1 cellular context compared by ENCODE assay signal in the genomic region with DNA sequence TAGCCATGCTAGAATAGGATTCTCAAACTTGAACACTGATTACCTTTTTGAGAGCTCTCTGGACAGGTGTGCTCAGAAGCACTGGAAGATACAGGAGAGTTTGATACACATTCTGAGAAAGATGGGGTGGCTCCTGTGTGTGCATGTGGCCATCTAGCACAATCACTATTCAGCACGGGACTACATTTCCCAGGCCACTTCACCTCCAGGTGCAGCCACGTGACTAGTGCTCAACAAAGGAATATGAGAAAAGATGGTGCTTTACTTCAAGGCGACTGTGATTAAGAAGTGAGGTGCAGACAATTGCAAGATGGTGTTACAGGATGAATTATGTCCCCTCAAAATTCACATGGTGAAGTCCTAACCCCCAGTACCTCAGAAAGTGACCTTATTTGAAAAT.
TF ChIP-seq lines count a peak whose summit lies in the region.

No MANE protein-coding gene starts in this region.

TF ChIP-seq in IMR-90, 13 proteins besides CTCF, POLR2A, EP300 and RAD21:
- TF ChIP-seq MAZ (IDR thresholded peaks at IDR 0.05; ENCODE audit: borderline replicate concordance, low read depth, low read length): no peak
